In genomic region chr6:111837007-111837406, GRCh38 we compare ENCODE assay signal across 21 cellular contexts. TPM values are rescaled to one million over a fixed set of nuclear protein-coding genes. Genes with fewer than 3 reads are reported as not detected.
A peak's percentile ranks its signal among the peaks of the same experiment; 100 is the strongest.
DNase-seq lines count a peak whose midpoint lies in the region; ATAC-seq and TF ChIP-seq lines count a peak whose summit lies in the region.
"Had no signal": no experiment of that assay in that cellular context is flagged by ENCODE, and none has a peak within 500 bp of the region (broad histone marks: within the 10 kb centered on the region; RNA-seq: fewer than 3 reads in every experiment).

No MANE protein-coding gene starts in this region.

- H3K27ac ChIP-seq in spleen: peak overlapping the region in 7 of 8 donors; percentile 49 to 81 (median 71)
- no peak overlapping the region for H3K27ac ChIP-seq in MM.1S (ENCODE audit: low read length)
- H3K27ac ChIP-seq: BLaER1 treated with 17β-estradiol and CSF1 and Interleukin-3, amounts not matched to agents 10 nM and 100 nM; dorsolateral prefrontal cortex; foreskin keratinocyte; GM23248; RWPE1 had no signal

- no peaks in the 10 kb centered on the region for H3K36me3 ChIP-seq in spleen
- H3K36me3 ChIP-seq in MM.1S (replicated peaks; ENCODE audit: insufficient read depth, low read length): no peaks in the 10 kb centered on the region

- WGBS in spleen, 5 donors: 74 to 84% (median 82%) methylated on average over 6 of the region's 6 CpGs

- no peaks in the 10 kb centered on the region for H3K9me2 ChIP-seq in MM.1S (replicated peaks; ENCODE audit: insufficient read depth, low read length)

- H3K4me1 ChIP-seq in spleen (peaks cover 16 to 100% (median 66%) of the 10 kb centered on the region in 6 donors), MM.1S (ENCODE audit: low read length) (peaks cover 25% of the 10 kb centered on the region)
- H3K4me1 ChIP-seq: foreskin keratinocyte had no signal

- no peaks in the 10 kb centered on the region for H3K9me3 Mint-ChIP-seq in activated T-cell treated with anti-CD3 and anti-CD28 coated beads, Interleukin-2, amount 50 U/mL, for 4 hours
- H3K9me3 Mint-ChIP-seq in T-helper 1 cell treated with Interleukin-12 subunit alpha and Interleukin-12 subunit beta and Interleukin-4 antibody, amounts not matched to agents 30 μg/mL and 1 μg/mL, for 36 hours: no peaks in the 10 kb centered on the region
- H3K9me3 Mint-ChIP-seq in activated naive CD8-positive, alpha-beta T cell treated with anti-CD3 and anti-CD28 coated beads, Interleukin-2, amount 50 U/mL, for 24 hours: no peaks in the 10 kb centered on the region

- TF ChIP-seq CTCF in spleen (IDR thresholded peaks at IDR 0.05 in 8 of 11, conservative IDR thresholded peaks at IDR 0.05 in 3 of 11) (no peak), MM.1S (IDR thresholded peaks at IDR 0.05; ENCODE audit: low read length) (no peak)

- H4K20me1 ChIP-seq in MM.1S (ENCODE audit: insufficient read depth, low read length): no peaks in the 10 kb centered on the region

- H3K4me3 ChIP-seq in spleen (no peak overlapping the region), MM.1S (ENCODE audit: low read length) (no peak overlapping the region)
- H3K4me3 ChIP-seq: BLaER1 treated with 17β-estradiol and CSF1 and Interleukin-3, amounts not matched to agents 10 nM and 100 nM; dorsolateral prefrontal cortex; GM23248 had no signal

- H3K36me3 Mint-ChIP-seq in activated T-cell treated with anti-CD3 and anti-CD28 coated beads, Interleukin-2, amount 50 U/mL, for 4 hours (ENCODE audit: insufficient read depth): peaks cover 39% of the 10 kb centered on the region
- peaks cover 32% of the 10 kb centered on the region for H3K36me3 Mint-ChIP-seq in T-helper 1 cell treated with Interleukin-12 subunit alpha and Interleukin-12 subunit beta and Interleukin-4 antibody, amounts not matched to agents 30 μg/mL and 1 μg/mL, for 36 hours (ENCODE audit: low read depth)
- H3K36me3 Mint-ChIP-seq in activated naive CD8-positive, alpha-beta T cell treated with anti-CD3 and anti-CD28 coated beads, Interleukin-2, amount 50 U/mL, for 24 hours (ENCODE audit: low read depth): peaks cover 59% of the 10 kb centered on the region

- no peak overlapping the region for H3K9ac ChIP-seq in MM.1S (ENCODE audit: low read length)
- H3K9ac ChIP-seq: BLaER1 treated with 17β-estradiol and CSF1 and Interleukin-3, amounts not matched to agents 10 nM and 100 nM; GM23248 had no signal

- H3K9me3 ChIP-seq in spleen (no peaks in the 10 kb centered on the region), MM.1S (replicated peaks; ENCODE audit: insufficient read depth, low read length) (no peaks in the 10 kb centered on the region)

- peak in 1 of 2 donors; percentile 4 for ATAC-seq in activated T-cell treated with anti-CD3 and anti-CD28 coated beads, Interleukin-2, amount 50 U/mL, for 4 hours
- no peak for ATAC-seq in activated naive CD8-positive, alpha-beta T cell treated with anti-CD3 and anti-CD28 coated beads, Interleukin-2, amount 50 U/mL, for 24 hours
- ATAC-seq: foreskin keratinocyte, SK-N-SH treated with all-trans-retinoic acid at 6 μM for 48 hours had no signal

- H3K27me3 Mint-ChIP-seq in activated T-cell treated with anti-CD3 and anti-CD28 coated beads, Interleukin-2, amount 50 U/mL, for 4 hours (ENCODE audit: low read depth): no peaks in the 10 kb centered on the region
- no peaks in the 10 kb centered on the region for H3K27me3 Mint-ChIP-seq in T-helper 1 cell treated with Interleukin-12 subunit alpha and Interleukin-12 subunit beta and Interleukin-4 antibody, amounts not matched to agents 30 μg/mL and 1 μg/mL, for 36 hours (ENCODE audit: low read depth)
- no peaks in the 10 kb centered on the region for H3K27me3 Mint-ChIP-seq in activated naive CD8-positive, alpha-beta T cell treated with anti-CD3 and anti-CD28 coated beads, Interleukin-2, amount 50 U/mL, for 24 hours

- DNase-seq in activated T-cell treated with anti-CD3 and anti-CD28 coated beads, Interleukin-2, amount 50 U/mL, for 4 hours: no peak
- DNase-seq in activated T-cell treated with anti-CD3 and anti-CD28 coated beads, Interleukin-2, amount 50 U/mL, for 48 hours: no peak
- DNase-seq in activated naive CD8-positive, alpha-beta T cell treated with anti-CD3 and anti-CD28 coated beads, Interleukin-2, amount 50 U/mL, for 24 hours: no peak
- DNase-seq in spleen (no peak), head of caudate nucleus (no peak), AG08396 (ENCODE audit: low spot score) (no peak), MM.1S (no peak)
- DNase-seq: DMS153, dorsolateral prefrontal cortex, foreskin keratinocyte, GDM1, GM23248, hypothalamus, IMR-90, islet precursor cell, NCI-H1417 treated with DMSO at 0.1 percent for 48 hours, NCI-H524 treated with DMSO at 0.1 percent for 48 hours had no signal

- intact Hi-C loops in spleen (cut with DNase I; ENCODE audit: low total_unique reads) (no loop called here), head of caudate nucleus (cut with DNase I) (no loop called here)

- H3K4me2 ChIP-seq in MM.1S (ENCODE audit: low read depth, low read length): no peak overlapping the region
- H3K4me2 ChIP-seq: BLaER1 treated with 17β-estradiol and CSF1 and Interleukin-3, amounts not matched to agents 10 nM and 100 nM had no signal

- peak overlapping the region; percentile 90 for H3K27ac Mint-ChIP-seq in T-helper 1 cell treated with Interleukin-12 subunit alpha and Interleukin-12 subunit beta and Interleukin-4 antibody, amounts not matched to agents 30 μg/mL and 1 μg/mL, for 36 hours
- H3K27ac Mint-ChIP-seq in activated naive CD8-positive, alpha-beta T cell treated with anti-CD3 and anti-CD28 coated beads, Interleukin-2, amount 50 U/mL, for 24 hours: no peak overlapping the region

- peaks cover 7% of the 10 kb centered on the region for H3F3A ChIP-seq in MM.1S (ENCODE audit: insufficient read depth, low read length)

- no peaks in the 10 kb centered on the region for H3K79me2 ChIP-seq in MM.1S (ENCODE audit: low read length)

- H3K4me3 Mint-ChIP-seq in activated T-cell treated with anti-CD3 and anti-CD28 coated beads, Interleukin-2, amount 50 U/mL, for 4 hours: peak overlapping the region; percentile 74
- peak overlapping the region; percentile 66 for H3K4me3 Mint-ChIP-seq in T-helper 1 cell treated with Interleukin-12 subunit alpha and Interleukin-12 subunit beta and Interleukin-4 antibody, amounts not matched to agents 30 μg/mL and 1 μg/mL, for 36 hours
- peak overlapping the region; percentile 83 for H3K4me3 Mint-ChIP-seq in activated naive CD8-positive, alpha-beta T cell treated with anti-CD3 and anti-CD28 coated beads, Interleukin-2, amount 50 U/mL, for 24 hours

- H2AFZ ChIP-seq in MM.1S (ENCODE audit: low read length): no peak overlapping the region
- H2AFZ ChIP-seq: GM23248 had no signal

- TF ChIP-seq POLR2A in spleen (IDR thresholded peaks at IDR 0.05): no peak

- H3K27me3 ChIP-seq in spleen (replicated peaks in 1 of 7) (no peaks in the 10 kb centered on the region), MM.1S (replicated peaks; ENCODE audit: insufficient read depth, low read length) (no peaks in the 10 kb centered on the region)
- H3K27me3 ChIP-seq: BLaER1 treated with 17β-estradiol and CSF1 and Interleukin-3, amounts not matched to agents 10 nM and 100 nM; dorsolateral prefrontal cortex; foreskin keratinocyte had no signal

- H3K4me1 Mint-ChIP-seq in activated T-cell treated with anti-CD3 and anti-CD28 coated beads, Interleukin-2, amount 50 U/mL, for 4 hours (ENCODE audit: low read depth): peaks cover 44% of the 10 kb centered on the region
- H3K4me1 Mint-ChIP-seq in T-helper 1 cell treated with Interleukin-12 subunit alpha and Interleukin-12 subunit beta and Interleukin-4 antibody, amounts not matched to agents 30 μg/mL and 1 μg/mL, for 36 hours (ENCODE audit: low read depth): peaks cover 56% of the 10 kb centered on the region
- H3K4me1 Mint-ChIP-seq in activated naive CD8-positive, alpha-beta T cell treated with anti-CD3 and anti-CD28 coated beads, Interleukin-2, amount 50 U/mL, for 24 hours: peaks cover 45% of the 10 kb centered on the region

RNA-seq across cellular contexts. Expression of gene FYN, which starts 36.2 kb away (rescaled TPM):
- total RNA-seq in activated T-cell treated with anti-CD3 and anti-CD28 coated beads, Interleukin-2, amount 50 U/mL, for 4 hours: 100 to 1,000 TPM; 481 to 505 (median 485) TPM
- 100 to 1,000 TPM; 193 to 409 (median 227) TPM for total RNA-seq in spleen
- polyA plus RNA-seq in spleen: 10 to 100 TPM; 56.6 to 78.1 (median 65.6) TPM
